ENCODE assay signal across 15 cellular contexts in genomic region chr12:132836803-132837331, GRCh38. TPM values are rescaled to one million over a fixed set of nuclear protein-coding genes. Genes with fewer than 3 reads are reported as not detected.
A peak's percentile ranks its signal among the peaks of the same experiment; 100 is the strongest.
DNase-seq lines count a peak whose midpoint lies in the region; ATAC-seq and TF ChIP-seq lines count a peak whose summit lies in the region.
"Had no signal": no experiment of that assay in that cellular context is flagged by ENCODE, and none has a peak within 500 bp of the region (broad histone marks: within the 10 kb centered on the region; RNA-seq: fewer than 3 reads in every experiment).

No MANE protein-coding gene starts in this region.

- no peaks in the 10 kb centered on the region for H3K4me1 ChIP-seq in BE2C
- H3K4me1 ChIP-seq: body of pancreas, lower lobe of right lung had no signal

- H3K4me3 Mint-ChIP-seq in activated CD4-positive, alpha-beta T cell treated with anti-CD3 and anti-CD28 coated beads, Interleukin-2, amount 10 ng/mL, durations not matched to agents 7 days and 5 days, result peak overlapping the region; percentile 59
- peak overlapping the region; percentile 42 for H3K4me3 Mint-ChIP-seq in activated T-helper 17 cell treated with anti-CD3 and anti-CD28 coated beads, Interleukin-2, amount 50 U/mL, for 72 hours
- H3K4me3 Mint-ChIP-seq in nephron, result peak overlapping the region in 1 of 3 experiments; percentile 45

- H3K36me3 Mint-ChIP-seq in activated CD4-positive, alpha-beta T cell treated with anti-CD3 and anti-CD28 coated beads, Interleukin-2, amount 10 ng/mL, durations not matched to agents 7 days and 5 days (ENCODE audit: low read depth), result peaks cover 64% of the 10 kb centered on the region
- peaks cover 34% of the 10 kb centered on the region for H3K36me3 Mint-ChIP-seq in activated T-helper 17 cell treated with anti-CD3 and anti-CD28 coated beads, Interleukin-2, amount 50 U/mL, for 72 hours (ENCODE audit: low read depth)
- peaks cover 15% of the 10 kb centered on the region for H3K36me3 Mint-ChIP-seq in nephron (ENCODE audit: low read depth)

- no peaks in the 10 kb centered on the region for H3K27me3 Mint-ChIP-seq in activated CD4-positive, alpha-beta T cell treated with anti-CD3 and anti-CD28 coated beads, Interleukin-2, amount 10 ng/mL, durations not matched to agents 7 days and 5 days
- H3K27me3 Mint-ChIP-seq in activated T-helper 17 cell treated with anti-CD3 and anti-CD28 coated beads, Interleukin-2, amount 50 U/mL, for 72 hours, result no peaks in the 10 kb centered on the region
- no peaks in the 10 kb centered on the region for H3K27me3 Mint-ChIP-seq in nephron (ENCODE audit: low read depth)

- H3K36me3 ChIP-seq in BE2C, result peaks cover 7% of the 10 kb centered on the region

- POLR2A ChIA-PET in activated CD4-positive, alpha-beta T cell treated with anti-CD3 and anti-CD28 coated beads, Interleukin-2, amount 10 ng/mL, durations not matched to agents 7 days and 5 days (lab: Charles Lee), result no interaction called here

- TF ChIP-seq CTCF in GM20000 (IDR thresholded peaks at IDR 0.05; ENCODE audit: extremely low read depth, missing control alignments) (no peak), nephron (IDR thresholded peaks at IDR 0.05; ENCODE audit: unreplicated experiment in 3 of 3) (no peak), BE2C (IDR thresholded peaks at IDR 0.05; ENCODE audit: low read depth, low read length) (no peak)

- peak overlapping the region; percentile 90 for H3K27ac Mint-ChIP-seq in activated CD4-positive, alpha-beta T cell treated with anti-CD3 and anti-CD28 coated beads, Interleukin-2, amount 10 ng/mL, durations not matched to agents 7 days and 5 days
- peak overlapping the region; percentile 65 for H3K27ac Mint-ChIP-seq in activated T-helper 17 cell treated with anti-CD3 and anti-CD28 coated beads, Interleukin-2, amount 50 U/mL, for 72 hours
- H3K27ac Mint-ChIP-seq in nephron, result peak overlapping the region; percentile 67 to 90 (median 69)

- peaks cover 49% of the 10 kb centered on the region for H3K4me1 Mint-ChIP-seq in activated CD4-positive, alpha-beta T cell treated with anti-CD3 and anti-CD28 coated beads, Interleukin-2, amount 10 ng/mL, durations not matched to agents 7 days and 5 days
- peaks cover 11% of the 10 kb centered on the region for H3K4me1 Mint-ChIP-seq in activated T-helper 17 cell treated with anti-CD3 and anti-CD28 coated beads, Interleukin-2, amount 50 U/mL, for 72 hours
- H3K4me1 Mint-ChIP-seq in nephron, result peaks cover 27% of the 10 kb centered on the region

- no peaks in the 10 kb centered on the region for H3K9me3 Mint-ChIP-seq in activated CD4-positive, alpha-beta T cell treated with anti-CD3 and anti-CD28 coated beads, Interleukin-2, amount 10 ng/mL, durations not matched to agents 7 days and 5 days
- no peaks in the 10 kb centered on the region for H3K9me3 Mint-ChIP-seq in activated T-helper 17 cell treated with anti-CD3 and anti-CD28 coated beads, Interleukin-2, amount 50 U/mL, for 72 hours
- H3K9me3 Mint-ChIP-seq in nephron, result no peaks in the 10 kb centered on the region

- DNase-seq in activated CD4-positive, alpha-beta T cell treated with anti-CD3 and anti-CD28 coated beads, Interleukin-2, amount 10 ng/mL, durations not matched to agents 7 days and 5 days, result no peak
- DNase-seq in activated CD4-positive, alpha-beta T cell treated with anti-CD3 and anti-CD28 coated beads, Interleukin-2, amount 50 U/mL, for 4 hours, result no peak
- DNase-seq in GM20000 (ENCODE audit: low spot score), result peak; percentile 59
- no peak for DNase-seq in BE2C
- no peak for DNase-seq in stimulated activated CD4-positive, alpha-beta T cell treated with anti-CD3 and anti-CD28 coated beads, Interleukin-15, amount 100 ng/mL, for 24 hours
- DNase-seq: ACHN; activated CD8-positive, alpha-beta memory T cell treated with anti-CD3 and anti-CD28 coated beads, Interleukin-2, amount 50 U/mL, for 48 hours; body of pancreas; lower lobe of right lung; NCI-H2029 treated with DMSO at 0.1 percent for 48 hours; NK-92 treated with Interleukin-12 subunit alpha and Interleukin-12 subunit beta, amount 100 ng/mL, for 24 hours; Right ventricle myocardium superior had no signal

- no peak for ATAC-seq in activated T-helper 17 cell treated with anti-CD3 and anti-CD28 coated beads, Interleukin-2, amount 50 U/mL, for 72 hours (replicated peaks)
- ATAC-seq in GM21825 (IDR thresholded peaks at IDR 0.05; ENCODE audit: unreplicated experiment), result no peak
- ATAC-seq: body of pancreas, lower lobe of right lung had no signal

- CTCF ChIA-PET in activated CD4-positive, alpha-beta T cell treated with anti-CD3 and anti-CD28 coated beads, Interleukin-2, amount 10 ng/mL, durations not matched to agents 7 days and 5 days (lab: Charles Lee), result interaction anchor here (1.0 kb wide), 1 partner anchor 79 kb away, joined by 3 read pairs; no protein-coding TSS in a partner anchor

- no peaks in the 10 kb centered on the region for H3K27me3 ChIP-seq in BE2C
- H3K27me3 ChIP-seq: body of pancreas had no signal

- H3K9me3 ChIP-seq in BE2C, result no peaks in the 10 kb centered on the region
- H3K9me3 ChIP-seq: body of pancreas, lower lobe of right lung had no signal

- H3K4me3 ChIP-seq in BE2C (ENCODE audit: low read depth, low read length), result no peak overlapping the region
- H3K4me3 ChIP-seq: body of pancreas, lower lobe of right lung had no signal

RNA-seq across cellular contexts. Expression of gene GOLGA3, which starts 8.2 kb away (rescaled TPM):
- total RNA-seq in activated CD4-positive, alpha-beta T cell treated with anti-CD3 and anti-CD28 coated beads, Interleukin-2, amount 10 ng/mL, durations not matched to agents 7 days and 5 days, result 10 to 100 TPM; 43.9 to 51.4 TPM
- total RNA-seq in activated T-helper 17 cell treated with anti-CD3 and anti-CD28 coated beads, Interleukin-2, amount 50 U/mL, for 72 hours, result 10 to 100 TPM; 51.8 to 56.8 TPM
- polyA plus RNA-seq in BE2C (2012; ENCODE audit: insufficient read depth, insufficient read length, low read depth), result 46.7 TPM

RNA-seq across cellular contexts. Expression of gene CHFR, which starts 50.5 kb away (rescaled TPM):
- total RNA-seq in activated CD4-positive, alpha-beta T cell treated with anti-CD3 and anti-CD28 coated beads, Interleukin-2, amount 10 ng/mL, durations not matched to agents 7 days and 5 days, result 10 to 100 TPM; 71.4 to 88.9 TPM
- total RNA-seq in activated T-helper 17 cell treated with anti-CD3 and anti-CD28 coated beads, Interleukin-2, amount 50 U/mL, for 72 hours, result 10 to 100 TPM; 41.5 to 59.9 TPM
- polyA plus RNA-seq in BE2C (2012; ENCODE audit: insufficient read depth, insufficient read length, low read depth), result 67.5 TPM
